ENCODE assay signal across 20 cellular contexts in genomic region chr1:6412896-6413295, GRCh38. TPM values are rescaled to one million over a fixed set of nuclear protein-coding genes. Genes with fewer than 3 reads are reported as not detected.
A peak's percentile ranks its signal among the peaks of the same experiment; 100 is the strongest.
DNase-seq lines count a peak whose midpoint lies in the region; ATAC-seq and TF ChIP-seq lines count a peak whose summit lies in the region.
"Had no signal": no experiment of that assay in that cellular context is flagged by ENCODE, and none has a peak within 500 bp of the region (broad histone marks: within the 10 kb centered on the region; RNA-seq: fewer than 3 reads in every experiment).

No MANE protein-coding gene starts in this region.

- TF ChIP-seq CTCF in epithelial cell of esophagus (IDR thresholded peaks at IDR 0.05; ENCODE audit: insufficient read depth, low read depth, low read length, missing control alignments) (no peak), foreskin fibroblast (IDR thresholded peaks at IDR 0.05; ENCODE audit: low read depth, low read length) (no peak), vagina (IDR thresholded peaks at IDR 0.05) (no peak)

- H3K27me3 ChIP-seq in aorta (ENCODE audit: control insufficient read depth in 1 of 2, insufficient read depth in 2 of 2, low read length in 1 of 2) (no peaks in the 10 kb centered on the region), vagina (no peaks in the 10 kb centered on the region)

- WGBS in aorta, 2 donors: 67 to 77% methylated on average over 6 of the region's 6 CpGs

- intact Hi-C loops in aorta (cut with DNase I): loop anchor here in 1 of 2 donors (2.0 kb wide), 1 partner anchor 54 kb away; no protein-coding TSS in a partner anchor
- intact Hi-C loops in vagina (cut with DNase I): no loop called here

- no peak overlapping the region for H3K4me3 ChIP-seq in epithelial cell of esophagus (ENCODE audit: low read length)
- H3K4me3 ChIP-seq in aorta (ENCODE audit: low read length in 2 of 2): no peak overlapping the region
- H3K4me3 ChIP-seq in foreskin fibroblast (ENCODE audit: low read depth in 1 of 2, low read length in 2 of 2): no peak overlapping the region
- H3K4me3 ChIP-seq in vagina: no peak overlapping the region
- H3K4me3 ChIP-seq: thoracic aorta had no signal

- H3K4me1 ChIP-seq in aorta (ENCODE audit: control insufficient read depth in 1 of 2, insufficient read depth in 2 of 2, low read length in 2 of 2) (no peaks in the 10 kb centered on the region), vagina (peaks cover under 1% of the 10 kb centered on the region)

- no peaks in the 10 kb centered on the region for H3K9me3 ChIP-seq in aorta (ENCODE audit: control insufficient read depth, low read length)
- no peaks in the 10 kb centered on the region for H3K9me3 ChIP-seq in vagina
- H3K9me3 ChIP-seq: thoracic aorta had no signal

- H3K36me3 ChIP-seq in aorta (ENCODE audit: control insufficient read depth in 1 of 2, insufficient read depth in 2 of 2, low read length in 1 of 2) (no peaks in the 10 kb centered on the region), vagina (no peaks in the 10 kb centered on the region)
- H3K36me3 ChIP-seq: thoracic aorta had no signal

- ATAC-seq in aorta (ENCODE audit: low FRiP score): no peak
- ATAC-seq: activated T-helper 17 cell treated with anti-CD3 and anti-CD28 coated beads, Interleukin-2, amount 50 U/mL, for 72 hours; sciatic nerve; T-cell; WTC11 had no signal

- DNase-seq in NCI-H82 (lab: John Stamatoyannopoulos, UW) (peak; percentile 65), NCI-H82 treated with DMSO at 0.1 percent for 48 hours (lab: John Stamatoyannopoulos, UW; ENCODE audit: unreplicated experiment) (no peak), NCI-H69 (lab: John Stamatoyannopoulos, UW) (peak; percentile 74), epithelial cell of esophagus (ENCODE audit: low read depth) (peak; percentile 93), aorta (no peak), foreskin fibroblast (no peak), vagina (ENCODE audit: extremely low spot score in 2 of 2) (no peak), hepatic stellate cell (ENCODE audit: low spot score) (no peak)
- DNase-seq: activated CD8-positive, alpha-beta memory T cell treated with anti-CD3 and anti-CD28 coated beads for 24 hours; CD4-positive, alpha-beta memory T cell; islet precursor cell; midbrain; MM.1S; stimulated activated CD4-positive, alpha-beta T cell treated with anti-CD3 and anti-CD28 coated beads, Interleukin-4, amount 100 ng/mL, for 1 hour; T-cell had no signal

- TF ChIP-seq POLR2A in vagina (IDR thresholded peaks at IDR 0.05): no peak

- no peak overlapping the region for H3K27ac ChIP-seq in aorta (ENCODE audit: low read depth in 1 of 2, low read length in 2 of 2)
- H3K27ac ChIP-seq in vagina: no peak overlapping the region
- H3K27ac ChIP-seq: thoracic aorta had no signal

RNA-seq across cellular contexts. Expression of gene HES2, which starts 6.8 kb away (rescaled TPM):
- total RNA-seq in aorta (under 1 TPM in 1 of 2 donors, not detected in 1; 0.49 TPM), vagina (44.7 TPM)
- 1 to 10 TPM in 1 of 2 donors, not detected in 1; 1.4 TPM for polyA plus RNA-seq in aorta
- total RNA-seq: CD4-positive, alpha-beta memory T cell; sciatic nerve; thoracic aorta had no signal
- polyA plus RNA-seq: CD4-positive, alpha-beta memory T cell had no signal

RNA-seq across cellular contexts. Expression of gene ESPN, which starts 11.7 kb away (rescaled TPM):
- total RNA-seq in aorta: under 1 TPM; 0.29 to 0.84 TPM
- polyA plus RNA-seq in aorta: 10 to 100 TPM in 1 of 2 donors, under 1 TPM in 1; 0.54 to 28.7 TPM
- total RNA-seq in vagina: 77.1 TPM
- total RNA-seq: epithelial cell of proximal tubule, thoracic aorta had no signal

RNA-seq across cellular contexts. Expression of gene ACOT7, which starts 19.3 kb away (rescaled TPM):
- total RNA-seq in aorta (10 to 100 TPM; 12.5 to 20.9 TPM), vagina (38.8 TPM)
- polyA plus RNA-seq in aorta: 10 to 100 TPM; 14.4 to 22.6 TPM

RNA-seq across cellular contexts. Expression of gene TNFRSF25, which starts 53.1 kb away (rescaled TPM):
- total RNA-seq in aorta (10 to 100 TPM in 1 of 2 donors, 1 to 10 TPM in 1; 6.5 to 34.6 TPM), vagina (32.7 TPM)
- polyA plus RNA-seq in aorta: 10 to 100 TPM in 1 of 2 donors, 1 to 10 TPM in 1; 9.6 to 22.9 TPM

Comparison
In these comparisons a context has a peak if more than half of its experiments do, and no peak if none do; other contexts are left out.
1. DNase-seq: peak in NCI-H82 (single experiment), NCI-H69 (single experiment) and epithelial cell of esophagus (single experiment); none in NCI-H82 treated with DMSO at 0.1 percent for 48 hours (single experiment), aorta (0 of 2), foreskin fibroblast (0 of 2), vagina (0 of 2) and hepatic stellate cell (single experiment).
2. RNA of gene HES2, which starts 6.8 kb away (total RNA-seq): 44.7 TPM in vagina (single experiment); 0.49 TPM in aorta; every median in the first group is over 10 times any median in the second.
3. RNA of gene ESPN, which starts 11.7 kb away (total RNA-seq): 77.1 TPM in vagina (single experiment); 0.29 to 0.84 TPM in aorta; every median in the first group is over 10 times any median in the second.